8 cellular contexts compared by ENCODE assay signal in the genomic region with DNA sequence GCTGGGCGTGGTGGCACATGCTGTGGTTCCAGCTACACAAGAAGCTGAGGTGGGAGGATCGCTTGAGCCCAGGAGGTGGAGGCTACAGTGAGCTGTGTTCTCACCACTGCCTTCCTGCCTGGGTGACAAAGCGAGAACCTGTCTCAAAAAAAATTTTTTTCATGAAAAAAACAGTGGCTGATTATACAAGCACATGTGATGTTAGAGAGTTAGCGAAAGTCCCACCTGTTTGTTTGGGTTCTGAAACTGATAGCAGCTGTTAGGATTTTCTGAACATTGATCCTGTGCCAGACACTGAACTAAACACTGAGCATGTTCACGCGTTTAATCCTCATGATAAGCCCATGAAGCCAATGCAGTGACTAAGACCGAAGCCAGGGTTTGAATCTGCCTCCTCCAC.
DNase-seq lines count a peak whose midpoint lies in the region; ATAC-seq lines count a peak whose summit lies in the region.
"Not testable (repeated sequence)": the region's sequence is repeated elsewhere in the genome, so short reads cannot be mapped to it uniquely, and the experiment has no call there.

No MANE protein-coding gene starts in this region.

- not testable (repeated sequence) for H3K27me3 Mint-ChIP-seq in central memory CD8-positive, alpha-beta T cell; stimulated activated naive B cell treated with anti-CD40 and anti-IgM and Interleukin-4, amounts not matched to agents 10 μg/mL and 1 μg/mL and 100 μg/mL, for 72 hours

- H3K27ac Mint-ChIP-seq in central memory CD8-positive, alpha-beta T cell (ENCODE audit: low read depth), result peak overlapping the region; percentile 25
- not testable (repeated sequence) for H3K27ac Mint-ChIP-seq in stimulated activated naive B cell treated with anti-CD40 and anti-IgM and Interleukin-4, amounts not matched to agents 10 μg/mL and 1 μg/mL and 100 μg/mL, for 72 hours

- not testable (repeated sequence) for H3K36me3 Mint-ChIP-seq in central memory CD8-positive, alpha-beta T cell (ENCODE audit: insufficient read depth)
- H3K36me3 Mint-ChIP-seq in stimulated activated naive B cell treated with anti-CD40 and anti-IgM and Interleukin-4, amounts not matched to agents 10 μg/mL and 1 μg/mL and 100 μg/mL, for 72 hours, result peaks cover 6 to 10% of the 10 kb centered on the region in 2 donors

- peak; percentile 15 for DNase-seq in NCI-H524 treated with DMSO at 0.1 percent for 48 hours (lab: John Stamatoyannopoulos, UW)
- DNase-seq in activated CD8-positive, alpha-beta memory T cell treated with anti-CD3 and anti-CD28 coated beads, Interleukin-2, amount 50 U/mL, for 1 hour (ENCODE audit: extremely low read depth), result peak; percentile 13
- DNase-seq in central memory CD8-positive, alpha-beta T cell (ENCODE audit: low spot score in 2 of 2), result peak in 1 of 2 donors; percentile 57
- not testable (repeated sequence) for DNase-seq in stimulated activated naive B cell treated with anti-CD40 and anti-IgM and Interleukin-4, amounts not matched to agents 10 μg/mL and 1 μg/mL and 100 μg/mL, for 72 hours

- peak overlapping the region; percentile 11 for H3K4me3 Mint-ChIP-seq in central memory CD8-positive, alpha-beta T cell
- H3K4me3 Mint-ChIP-seq in stimulated activated naive B cell treated with anti-CD40 and anti-IgM and Interleukin-4, amounts not matched to agents 10 μg/mL and 1 μg/mL and 100 μg/mL, for 72 hours, result not testable (repeated sequence)

- ATAC-seq in GM18508 (IDR thresholded peaks at IDR 0.05; ENCODE audit: insufficient read depth, unreplicated experiment) (peak; percentile 58), GM19452 (IDR thresholded peaks at IDR 0.05; ENCODE audit: unreplicated experiment) (peak; percentile 66), HG02610 (IDR thresholded peaks at IDR 0.05; ENCODE audit: unreplicated experiment) (peak; percentile 48), HG03159 (IDR thresholded peaks at IDR 0.05; ENCODE audit: unreplicated experiment) (peak; percentile 65)
- peak; percentile 94 for ATAC-seq in central memory CD8-positive, alpha-beta T cell (replicated peaks; ENCODE audit: extremely low read depth, poor library complexity, severe bottlenecking)
- ATAC-seq in stimulated activated naive B cell treated with anti-CD40 and anti-IgM and Interleukin-4, amounts not matched to agents 10 μg/mL and 1 μg/mL and 100 μg/mL, for 72 hours (replicated peaks), result peak; percentile 27 to 40

- H3K4me1 Mint-ChIP-seq in central memory CD8-positive, alpha-beta T cell; stimulated activated naive B cell treated with anti-CD40 and anti-IgM and Interleukin-4, amounts not matched to agents 10 μg/mL and 1 μg/mL and 100 μg/mL, for 72 hours: not testable (repeated sequence)

- not testable (repeated sequence) for H3K9me3 Mint-ChIP-seq in central memory CD8-positive, alpha-beta T cell; stimulated activated naive B cell treated with anti-CD40 and anti-IgM and Interleukin-4, amounts not matched to agents 10 μg/mL and 1 μg/mL and 100 μg/mL, for 72 hours

Comparison
In these comparisons a context has a peak if more than half of its experiments do, and no peak if none do; other contexts are left out.
1. ATAC-seq: peak in every context shown above with its lines; median percentile 94 in central memory CD8-positive, alpha-beta T cell; 66 in GM19452; 65 in HG03159; 58 in GM18508; 48 in HG02610; 34 in stimulated activated naive B cell treated with anti-CD40 and anti-IgM and Interleukin-4, amounts not matched to agents 10 μg/mL and 1 μg/mL and 100 μg/mL, for 72 hours.